Comparison of ENCODE assay signal across 8 cellular contexts in the genomic region with DNA sequence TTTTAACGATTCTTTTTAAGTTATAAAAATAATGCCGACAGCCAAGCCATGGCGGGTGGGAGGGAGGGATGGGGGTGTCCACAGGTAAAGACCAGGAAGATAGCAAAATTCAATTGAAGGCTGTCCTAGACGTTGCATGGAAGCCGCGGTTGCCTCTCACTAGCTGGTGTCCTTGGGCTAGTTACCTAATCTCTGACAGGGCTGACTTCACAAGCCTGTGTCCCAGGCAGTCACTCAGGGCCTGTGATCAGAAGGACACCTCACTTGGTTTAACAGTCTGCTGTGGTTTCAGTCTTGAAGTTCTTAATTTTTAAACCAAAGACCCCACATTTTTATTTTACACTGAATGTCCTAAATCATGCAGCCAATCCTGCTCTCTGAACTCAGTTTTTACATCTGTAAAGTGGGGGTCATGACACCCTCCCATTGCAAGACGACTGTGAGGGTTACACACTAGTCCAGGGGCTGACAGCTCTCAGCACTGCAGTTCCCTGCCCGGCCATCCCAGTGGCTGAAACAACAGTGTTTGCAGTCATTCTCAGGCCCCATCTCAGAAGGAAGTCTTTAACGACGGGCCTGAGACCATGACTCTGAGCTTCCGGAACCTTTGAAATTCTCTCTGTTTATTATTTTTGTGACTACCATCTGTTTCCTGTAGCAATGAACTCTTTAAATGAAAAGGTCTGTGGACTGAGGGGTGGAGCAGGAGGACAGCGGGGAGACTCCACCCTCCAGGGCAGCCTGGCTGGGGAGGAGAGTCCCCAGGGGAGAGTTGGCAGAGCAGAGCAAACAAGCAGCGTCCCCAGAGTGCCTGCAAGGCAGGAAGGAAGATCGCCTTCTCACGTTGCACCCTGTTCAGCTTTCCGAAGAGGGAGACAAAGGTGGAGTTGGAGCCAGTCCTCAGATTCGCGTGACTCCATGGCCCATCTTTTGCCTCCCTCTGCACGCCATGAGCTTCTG.
A peak's percentile ranks its signal among the peaks of the same experiment; 100 is the strongest.
DNase-seq lines count a peak whose midpoint lies in the region; ATAC-seq and TF ChIP-seq lines count a peak whose summit lies in the region.

No MANE protein-coding gene starts in this region.

- no peaks in the 10 kb centered on the region for H3K27me3 Mint-ChIP-seq in activated naive CD4-positive, alpha-beta T cell treated with anti-CD3 and anti-CD28 coated beads, Interleukin-2, amount 10 ng/mL, durations not matched to agents 7 days and 5 days

- no peaks in the 10 kb centered on the region for H3K27me3 ChIP-seq in tibial nerve

- H3K27ac ChIP-seq in tibial nerve: peak overlapping the region in 2 of 4 donors; percentile 12 to 28

- DNase-seq in CD1c-positive myeloid dendritic cell (ENCODE audit: extremely low spot score): peak; percentile 26
- peak; percentile 61 for DNase-seq in NCI-H2171 (lab: John Stamatoyannopoulos, UW)
- DNase-seq in activated naive CD4-positive, alpha-beta T cell treated with anti-CD3 and anti-CD28 coated beads, Interleukin-2, amount 10 ng/mL, durations not matched to agents 7 days and 5 days: peak; percentile 62
- peak; percentile 53 for DNase-seq in kidney tubule cell (ENCODE audit: low spot score)
- no peak for DNase-seq in tibial nerve (ENCODE audit: low spot score in 2 of 2)
- no peak for DNase-seq in NCI-H524 treated with DMSO at 0.1 percent for 48 hours (lab: John Stamatoyannopoulos, UW)

- H3K9me3 Mint-ChIP-seq in activated naive CD4-positive, alpha-beta T cell treated with anti-CD3 and anti-CD28 coated beads, Interleukin-2, amount 10 ng/mL, durations not matched to agents 7 days and 5 days: no peaks in the 10 kb centered on the region

- peaks cover 4% of the 10 kb centered on the region for H3K36me3 Mint-ChIP-seq in activated naive CD4-positive, alpha-beta T cell treated with anti-CD3 and anti-CD28 coated beads, Interleukin-2, amount 10 ng/mL, durations not matched to agents 7 days and 5 days

- peak overlapping the region; percentile 80 for H3K27ac Mint-ChIP-seq in activated naive CD4-positive, alpha-beta T cell treated with anti-CD3 and anti-CD28 coated beads, Interleukin-2, amount 10 ng/mL, durations not matched to agents 7 days and 5 days

- no peaks in the 10 kb centered on the region for H3K36me3 ChIP-seq in tibial nerve

- TF ChIP-seq POLR2A in tibial nerve (IDR thresholded peaks at IDR 0.05): no peak

- H3K9me3 ChIP-seq in tibial nerve: no peaks in the 10 kb centered on the region

- H3K4me3 ChIP-seq in tibial nerve: no peak overlapping the region

- no peak overlapping the region for H3K4me3 Mint-ChIP-seq in activated naive CD4-positive, alpha-beta T cell treated with anti-CD3 and anti-CD28 coated beads, Interleukin-2, amount 10 ng/mL, durations not matched to agents 7 days and 5 days

- TF ChIP-seq EP300 in tibial nerve (IDR thresholded peaks at IDR 0.05): peak; percentile 24 to 67

- TF ChIP-seq CTCF in tibial nerve (IDR thresholded peaks at IDR 0.05): no peak

- 47 to 51% methylated on average over 19 of the region's 19 CpGs for WGBS in tibial nerve, 2 donors

- H3K4me1 ChIP-seq in tibial nerve: peaks cover 0 to 16% (median 1%) of the 10 kb centered on the region in 4 donors

- ATAC-seq in GM18861 (IDR thresholded peaks at IDR 0.05; ENCODE audit: unreplicated experiment) (peak; percentile 96), HG02973 (IDR thresholded peaks at IDR 0.05; ENCODE audit: unreplicated experiment) (peak; percentile 92)

- H3K4me1 Mint-ChIP-seq in activated naive CD4-positive, alpha-beta T cell treated with anti-CD3 and anti-CD28 coated beads, Interleukin-2, amount 10 ng/mL, durations not matched to agents 7 days and 5 days: peaks cover 25% of the 10 kb centered on the region

- CTCF ChIA-PET in activated naive CD4-positive, alpha-beta T cell treated with anti-CD3 and anti-CD28 coated beads, Interleukin-2, amount 10 ng/mL, durations not matched to agents 7 days and 5 days (lab: Charles Lee): interaction anchor here (1.3 kb wide), 1 partner anchor 130 kb away, joined by 3 read pairs; no protein-coding TSS in a partner anchor

Comparison
In these comparisons a context has a peak if more than half of its experiments do, and no peak if none do; other contexts are left out.
1. DNase-seq: peak in CD1c-positive myeloid dendritic cell (single experiment), NCI-H2171 (single experiment), activated naive CD4-positive, alpha-beta T cell treated with anti-CD3 and anti-CD28 coated beads, Interleukin-2, amount 10 ng/mL, durations not matched to agents 7 days and 5 days (single experiment) and kidney tubule cell (single experiment); none in tibial nerve (0 of 2) and NCI-H524 treated with DMSO at 0.1 percent for 48 hours (single experiment).